16 cellular contexts compared by ENCODE assay signal in genomic region chr1:59733443-59734141, GRCh38.
DNase-seq lines count a peak whose midpoint lies in the region; ATAC-seq and TF ChIP-seq lines count a peak whose summit lies in the region.
"Had no signal": no experiment of that assay in that cellular context is flagged by ENCODE, and none has a peak within 500 bp of the region (broad histone marks: within the 10 kb centered on the region; RNA-seq: fewer than 3 reads in every experiment).

No MANE protein-coding gene starts in this region.

- peak in 1 of 2 donors; percentile 7 for TF ChIP-seq POLR2A in uterus (IDR thresholded peaks at IDR 0.05)

- H3K36me3 ChIP-seq in muscle layer of duodenum (ENCODE audit: control insufficient read depth in 1 of 2, insufficient read depth in 2 of 2, low read length in 2 of 2) (peaks cover 0 to 5% of the 10 kb centered on the region in 2 donors), uterus (no peaks in the 10 kb centered on the region)

- intact Hi-C loops in uterus (cut with DNase I; ENCODE audit: low total_unique reads): no loop called here

- no peaks in the 10 kb centered on the region for H3K27me3 ChIP-seq in muscle layer of duodenum (ENCODE audit: low read depth, low read length)
- H3K27me3 ChIP-seq in uterus: no peaks in the 10 kb centered on the region

- H3K9me3 ChIP-seq in muscle layer of duodenum (ENCODE audit: control insufficient read depth in 1 of 2, low read length in 2 of 2) (no peaks in the 10 kb centered on the region), uterus (no peaks in the 10 kb centered on the region)

- peak; percentile 70 for DNase-seq in amniotic epithelial cell (ENCODE audit: low read depth)
- peak; percentile 25 for DNase-seq in fibroblast of mammary gland (ENCODE audit: low read depth)
- no peak for DNase-seq in uterus
- DNase-seq in globus pallidus (ENCODE audit: low spot score): no peak
- DNase-seq in cerebellar nuclear complex (lab: John Stamatoyannopoulos, UW): no peak
- DNase-seq: activated B cell treated with CpG ODN at 0.5 μM for 24 hours; endodermal cell; kidney glomerular epithelial cell; naive thymus-derived CD4-positive, alpha-beta T cell; NCI-H1436 treated with DMSO at 0.1 percent for 48 hours; NCI-H2227 treated with DMSO at 0.1 percent for 48 hours; NK-92 treated with Interleukin-12 subunit alpha and Interleukin-12 subunit beta, amount 100 ng/mL, for 24 hours; retina; stimulated activated CD4-positive, alpha-beta T cell treated with anti-CD3 and anti-CD28 coated beads, Interleukin-1b, Interleukin-23, amount 100 ng/mL, for 48 hours had no signal

- TF ChIP-seq CTCF in fibroblast of mammary gland (conservative IDR thresholded peaks at IDR 0.05; ENCODE audit: control insufficient read depth, insufficient read depth, low read depth, low read length) (no peak), uterus (IDR thresholded peaks at IDR 0.05) (no peak)

- peak overlapping the region; percentile 61 for H3K27ac ChIP-seq in muscle layer of duodenum (ENCODE audit: low read length)
- H3K27ac ChIP-seq in uterus: peak overlapping the region; percentile 86 to 87

- H3K4me1 ChIP-seq in muscle layer of duodenum (ENCODE audit: control insufficient read depth in 1 of 2, insufficient read depth in 2 of 2, low read length in 2 of 2) (peaks cover 13 to 22% of the 10 kb centered on the region in 2 donors), uterus (peaks cover 0 to 22% of the 10 kb centered on the region in 2 donors)

- ATAC-seq in GM21515 (IDR thresholded peaks at IDR 0.05; ENCODE audit: unreplicated experiment): no peak
- ATAC-seq: naive thymus-derived CD4-positive, alpha-beta T cell had no signal

- H3K4me3 ChIP-seq in fibroblast of mammary gland (ENCODE audit: control insufficient read depth, low read depth, low read length) (no peak overlapping the region), muscle layer of duodenum (ENCODE audit: low read depth in 1 of 2, low read length in 2 of 2) (no peak overlapping the region), uterus (no peak overlapping the region)

Comparison
In these comparisons a context has a peak if more than half of its experiments do, and no peak if none do; other contexts are left out.
1. DNase-seq: peak in amniotic epithelial cell (single experiment) and fibroblast of mammary gland (single experiment); none in uterus (0 of 2), globus pallidus (single experiment) and cerebellar nuclear complex (0 of 2).